Comparison of ENCODE assay signal across 10 cellular contexts in the genomic region with DNA sequence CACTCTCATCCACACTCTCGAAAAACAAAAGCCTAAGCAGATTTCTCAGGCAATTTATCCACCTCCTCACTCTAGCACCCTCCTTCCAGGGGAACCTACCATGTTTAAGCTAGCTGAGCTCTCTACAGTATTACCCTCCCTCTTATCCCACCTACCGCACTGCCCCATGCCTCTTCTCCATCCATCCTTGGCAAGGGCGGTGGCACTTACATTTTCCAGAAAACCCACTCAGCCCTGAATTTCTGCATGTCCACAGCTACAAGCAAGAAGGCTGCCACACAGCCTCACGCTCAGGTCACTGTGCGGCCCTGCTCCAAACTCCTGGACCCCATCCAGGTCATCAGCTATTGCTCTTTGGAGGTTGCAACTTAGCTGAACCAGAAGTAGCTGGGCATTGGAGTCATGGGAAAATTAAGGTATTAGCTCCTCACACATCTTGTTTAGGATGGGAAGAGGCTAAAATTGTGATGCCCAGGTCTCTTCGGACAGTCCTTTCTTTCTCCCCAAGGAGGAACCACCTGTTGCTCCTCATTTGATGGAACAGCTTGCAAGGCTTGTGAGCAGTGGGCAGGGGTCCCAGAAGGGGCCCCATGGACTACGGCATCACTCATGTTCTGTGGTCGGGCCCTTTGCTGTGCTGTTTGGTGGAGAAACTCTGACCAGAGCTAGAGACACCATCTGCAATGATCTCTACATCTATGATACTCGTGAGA. TPM values are rescaled to one million over a fixed set of nuclear protein-coding genes. Genes with fewer than 3 reads are reported as not detected.
A peak's percentile ranks its signal among the peaks of the same experiment; 100 is the strongest.
DNase-seq lines count a peak whose midpoint lies in the region; ATAC-seq, FAIRE-seq and TF ChIP-seq lines count a peak whose summit lies in the region.
"Had no signal": no experiment of that assay in that cellular context is flagged by ENCODE, and none has a peak within 500 bp of the region (broad histone marks: within the 10 kb centered on the region; RNA-seq: fewer than 3 reads in every experiment).

No MANE protein-coding gene starts in this region.

- no peak for TF ChIP-seq CTCF in DND-41 (IDR thresholded peaks at IDR 0.05; ENCODE audit: borderline replicate concordance, extremely low read depth, low read length, poor library complexity, severe bottlenecking)
- no peak for TF ChIP-seq CTCF in esophagus muscularis mucosa (IDR thresholded peaks at IDR 0.05)
- no peak for TF ChIP-seq CTCF in progenitor cell of endocrine pancreas (IDR thresholded peaks at IDR 0.05; ENCODE audit: unreplicated experiment)

- intact Hi-C loops in esophagus muscularis mucosa (cut with DNase I), result loop anchor here (5.0 kb wide), 3 partner anchors 52 to 372 kb away; a partner anchor contains a TSS

- H3K4me1 Mint-ChIP-seq in progenitor cell of endocrine pancreas (ENCODE audit: low read depth), result peaks cover 5% of the 10 kb centered on the region

- H2AFZ ChIP-seq in DND-41 (ENCODE audit: low read depth, low read length), result no peak overlapping the region

- no peak for ATAC-seq in DND-41 (ENCODE audit: insufficient read depth, low read depth)

- H3K27me3 Mint-ChIP-seq in progenitor cell of endocrine pancreas, result peaks cover 9% of the 10 kb centered on the region

- H3K27me3 ChIP-seq in DND-41 (ENCODE audit: insufficient read depth, low read length, poor library complexity), result no peaks in the 10 kb centered on the region
- peaks cover 0 to 3% (median 0%) of the 10 kb centered on the region in 4 donors for H3K27me3 ChIP-seq in esophagus muscularis mucosa

- 77% methylated on average over 9 of the region's 9 CpGs for WGBS in esophagus muscularis mucosa

- H3K9ac ChIP-seq in DND-41 (ENCODE audit: low read depth, low read length), result no peak overlapping the region

- H3K4me1 ChIP-seq in DND-41 (ENCODE audit: insufficient read depth, low read length) (peaks cover 24% of the 10 kb centered on the region), esophagus muscularis mucosa (peaks cover 18 to 29% (median 24%) of the 10 kb centered on the region in 4 donors)

- no peak for TF ChIP-seq POLR2A in esophagus muscularis mucosa (IDR thresholded peaks at IDR 0.05; ENCODE audit: low read depth)
- no peak; the same call in 1 of the 2 replicates for TF ChIP-seq POLR2A in GM12892 (IDR thresholded peaks at IDR 0.05; ENCODE audit: low read depth, low read length)

- peaks cover 6% of the 10 kb centered on the region for H3K36me3 Mint-ChIP-seq in progenitor cell of endocrine pancreas (ENCODE audit: insufficient read depth)

- H3K27ac ChIP-seq in DND-41 (ENCODE audit: low read length) (no peak overlapping the region), esophagus muscularis mucosa (replicated peaks in 1 of 4) (peak overlapping the region; percentile 71 to 81 (median 78))

- peaks cover 14% of the 10 kb centered on the region for H4K20me1 ChIP-seq in DND-41 (ENCODE audit: insufficient read depth, low read length)

- H3K4me3 ChIP-seq in DND-41 (ENCODE audit: low read depth in 1 of 2, low read length in 2 of 2), result peak overlapping the region in 1 of 2 experiments; percentile 64; a peak in 2 of 4 replicates
- H3K4me3 ChIP-seq in esophagus muscularis mucosa, result peak overlapping the region; percentile 68 to 79 (median 78)

- no peak for FAIRE-seq in GM12892 (lab: Jason Lieb, UNC)
- FAIRE-seq: GM18507 had no signal

- H3K9me3 ChIP-seq in DND-41 (ENCODE audit: insufficient read depth, low read length, severe bottlenecking) (no peaks in the 10 kb centered on the region), esophagus muscularis mucosa (no peaks in the 10 kb centered on the region)

- H3K4me2 ChIP-seq in DND-41 (ENCODE audit: insufficient read depth, low read length), result peak overlapping the region; percentile 89

- TF ChIP-seq EP300 in esophagus muscularis mucosa (IDR thresholded peaks at IDR 0.05), result no peak

- no peaks in the 10 kb centered on the region for H3K9me3 Mint-ChIP-seq in progenitor cell of endocrine pancreas (ENCODE audit: low read depth)

- DNase-seq in DND-41 (no peak), esophagus muscularis mucosa (ENCODE audit: extremely low spot score) (no peak), progenitor cell of endocrine pancreas (ENCODE audit: low spot score, unreplicated experiment) (no peak), SK-N-DZ (ENCODE audit: low spot score) (no peak), GM12892 (ENCODE audit: insufficient read length) (no peak), iPS-NIHi11 (ENCODE audit: low spot score) (no peak)
- DNase-seq in activated CD4-positive, CD25-positive, alpha-beta regulatory T cell treated with anti-CD3 and anti-CD28 coated beads, Interleukin-2, amount 50 U/mL, for 72 hours, result no peak
- DNase-seq: cerebellar nuclear complex had no signal

- H3K36me3 ChIP-seq in DND-41 (ENCODE audit: insufficient read depth, low read length) (peaks cover 36% of the 10 kb centered on the region), esophagus muscularis mucosa (peaks cover 11 to 37% (median 22%) of the 10 kb centered on the region in 4 donors)

- H3K27ac Mint-ChIP-seq in progenitor cell of endocrine pancreas, result peak overlapping the region; percentile 47

- H3K79me2 ChIP-seq in DND-41 (ENCODE audit: insufficient read depth, low read length), result peaks cover 17% of the 10 kb centered on the region

- H3K4me3 Mint-ChIP-seq in progenitor cell of endocrine pancreas (ENCODE audit: low read depth), result peak overlapping the region; percentile 79

TF ChIP-seq in PFSK-1, 5 proteins besides CTCF, POLR2A, EP300 and RAD21:
- TF ChIP-seq, protein P1, sequence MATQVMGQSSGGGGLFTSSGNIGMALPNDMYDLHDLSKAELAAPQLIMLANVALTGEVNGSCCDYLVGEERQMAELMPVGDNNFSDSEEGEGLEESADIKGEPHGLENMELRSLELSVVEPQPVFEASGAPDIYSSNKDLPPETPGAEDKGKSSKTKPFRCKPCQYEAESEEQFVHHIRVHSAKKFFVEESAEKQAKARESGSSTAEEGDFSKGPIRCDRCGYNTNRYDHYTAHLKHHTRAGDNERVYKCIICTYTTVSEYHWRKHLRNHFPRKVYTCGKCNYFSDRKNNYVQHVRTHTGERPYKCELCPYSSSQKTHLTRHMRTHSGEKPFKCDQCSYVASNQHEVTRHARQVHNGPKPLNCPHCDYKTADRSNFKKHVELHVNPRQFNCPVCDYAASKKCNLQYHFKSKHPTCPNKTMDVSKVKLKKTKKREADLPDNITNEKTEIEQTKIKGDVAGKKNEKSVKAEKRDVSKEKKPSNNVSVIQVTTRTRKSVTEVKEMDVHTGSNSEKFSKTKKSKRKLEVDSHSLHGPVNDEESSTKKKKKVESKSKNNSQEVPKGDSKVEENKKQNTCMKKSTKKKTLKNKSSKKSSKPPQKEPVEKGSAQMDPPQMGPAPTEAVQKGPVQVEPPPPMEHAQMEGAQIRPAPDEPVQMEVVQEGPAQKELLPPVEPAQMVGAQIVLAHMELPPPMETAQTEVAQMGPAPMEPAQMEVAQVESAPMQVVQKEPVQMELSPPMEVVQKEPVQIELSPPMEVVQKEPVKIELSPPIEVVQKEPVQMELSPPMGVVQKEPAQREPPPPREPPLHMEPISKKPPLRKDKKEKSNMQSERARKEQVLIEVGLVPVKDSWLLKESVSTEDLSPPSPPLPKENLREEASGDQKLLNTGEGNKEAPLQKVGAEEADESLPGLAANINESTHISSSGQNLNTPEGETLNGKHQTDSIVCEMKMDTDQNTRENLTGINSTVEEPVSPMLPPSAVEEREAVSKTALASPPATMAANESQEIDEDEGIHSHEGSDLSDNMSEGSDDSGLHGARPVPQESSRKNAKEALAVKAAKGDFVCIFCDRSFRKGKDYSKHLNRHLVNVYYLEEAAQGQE (IDR thresholded peaks at IDR 0.05; ENCODE audit: insufficient read depth in 1 of 2, low read depth in 2 of 2, low read length in 2 of 2), result no peak
- peak; percentile 13; the same call in 1 of the 2 replicates for TF ChIP-seq POLR2AphosphoS5 (IDR thresholded peaks at IDR 0.05; ENCODE audit: low read depth, low read length)

RNA-seq across cellular contexts. Expression of a gene that starts 1.1 kb away (rescaled TPM):
- not detected for polyA plus RNA-seq in PFSK-1 (2012; ENCODE audit: insufficient read length, low read depth)
- total RNA-seq in esophagus muscularis mucosa (1 to 10 TPM; 5.1 to 8.3 (median 7.6) TPM), progenitor cell of endocrine pancreas (14.7 and 16.7 TPM in 2 replicates)
- polyA plus RNA-seq in SK-N-DZ (2014; cell fraction: cytosol; rRNA removed), result 1.4 and 1.8 TPM in 2 replicates
- polyA plus RNA-seq in SK-N-DZ (2014; cell fraction: nucleus; rRNA removed), result 3.1 and 3.9 TPM in 2 replicates
- 3.4 TPM for polyA plus RNA-seq in GM12892 (2012; ENCODE audit: missing spikeins)

RNA-seq across cellular contexts. Expression of a gene that starts 9.9 kb away (rescaled TPM):
- polyA plus RNA-seq in PFSK-1 (2012; ENCODE audit: insufficient read length, low read depth), result 0.34 TPM
- total RNA-seq in esophagus muscularis mucosa, result not detected
- total RNA-seq in progenitor cell of endocrine pancreas, result 1.9 and 2.4 TPM in 2 replicates
- not detected in 2 replicates for polyA plus RNA-seq in SK-N-DZ (2014; cell fraction: cytosol; rRNA removed)
- not detected in 2 replicates for polyA plus RNA-seq in SK-N-DZ (2014; cell fraction: nucleus; rRNA removed)
- 0.51 TPM for polyA plus RNA-seq in GM12892 (2012; ENCODE audit: missing spikeins)

RNA-seq across cellular contexts. Expression of a gene that starts 18.6 kb away (rescaled TPM):
- 671 TPM for polyA plus RNA-seq in PFSK-1 (2012; ENCODE audit: insufficient read length, low read depth)
- total RNA-seq in esophagus muscularis mucosa, result 10 to 100 TPM; 19.5 to 52.0 (median 40.5) TPM
- 54.8 and 57.9 TPM in 2 replicates for total RNA-seq in progenitor cell of endocrine pancreas
- polyA plus RNA-seq in SK-N-DZ (2014; cell fraction: cytosol; rRNA removed), result 99.2 and 137 TPM in 2 replicates
- 53.3 and 65.6 TPM in 2 replicates for polyA plus RNA-seq in SK-N-DZ (2014; cell fraction: nucleus; rRNA removed)
- polyA plus RNA-seq in GM12892 (2012; ENCODE audit: missing spikeins), result 95.6 TPM

RNA-seq across cellular contexts. Expression of a gene that starts 18.7 kb away (rescaled TPM):
- 42.2 TPM for polyA plus RNA-seq in PFSK-1 (2012; ENCODE audit: insufficient read length, low read depth)
- total RNA-seq in esophagus muscularis mucosa (10 to 100 TPM; 32.8 to 35.6 (median 34.8) TPM), progenitor cell of endocrine pancreas (58.6 and 59.0 TPM in 2 replicates)
- 46.6 and 48.7 TPM in 2 replicates for polyA plus RNA-seq in SK-N-DZ (2014; cell fraction: cytosol; rRNA removed)
- 70.0 and 87.7 TPM in 2 replicates for polyA plus RNA-seq in SK-N-DZ (2014; cell fraction: nucleus; rRNA removed)
- polyA plus RNA-seq in GM12892 (2012; ENCODE audit: missing spikeins), result 30.2 TPM

RNA-seq across cellular contexts. Expression of a gene that starts 29.6 kb away (rescaled TPM):
- polyA plus RNA-seq in PFSK-1 (2012; ENCODE audit: insufficient read length, low read depth), result 0.11 TPM
- total RNA-seq in esophagus muscularis mucosa, result 10 to 100 TPM in 1 of 4 donors, 1 to 10 TPM in 3; 4.6 to 14.1 (median 6.9) TPM
- 0.20 TPM in 1 of 2 replicates, not detected in the other for total RNA-seq in progenitor cell of endocrine pancreas
- 0.09 TPM in 1 of 2 replicates, not detected in the other for polyA plus RNA-seq in SK-N-DZ (2014; cell fraction: cytosol; rRNA removed)
- not detected in 2 replicates for polyA plus RNA-seq in SK-N-DZ (2014; cell fraction: nucleus; rRNA removed)
- polyA plus RNA-seq in GM12892 (2012; ENCODE audit: missing spikeins), result 51.8 TPM
